Comparison of ENCODE assay signal across 14 cellular contexts in genomic region chr3:141458937-141459510, GRCh38. TPM values are rescaled to one million over a fixed set of nuclear protein-coding genes. Genes with fewer than 3 reads are reported as not detected.
DNase-seq lines count a peak whose midpoint lies in the region; ATAC-seq, FAIRE-seq and TF ChIP-seq lines count a peak whose summit lies in the region.
"Had no signal": no experiment of that assay in that cellular context is flagged by ENCODE, and none has a peak within 500 bp of the region (broad histone marks: within the 10 kb centered on the region; RNA-seq: fewer than 3 reads in every experiment).

No MANE protein-coding gene starts in this region.

- no peak overlapping the region for H3K4me2 ChIP-seq in astrocyte (ENCODE audit: low read length)
- no peak overlapping the region for H3K4me2 ChIP-seq in neuronal stem cell (ENCODE audit: insufficient read depth, low read length, poor library complexity, severe bottlenecking)
- H3K4me2 ChIP-seq: GM23338 had no signal

- peaks cover 1% of the 10 kb centered on the region for H3K36me3 Mint-ChIP-seq in activated CD8-positive, alpha-beta T cell treated with anti-CD3 and anti-CD28 coated beads, Interleukin-2, amount 10 ng/mL, durations not matched to agents 7 days and 5 days (ENCODE audit: low read depth)
- H3K36me3 Mint-ChIP-seq in activated CD8-positive, alpha-beta T cell treated with anti-CD3 and anti-CD28 coated beads for 36 hours (ENCODE audit: low read depth): peaks cover 2% of the 10 kb centered on the region
- H3K36me3 Mint-ChIP-seq in HFFc6 (ENCODE audit: low read depth) (peaks cover 7% of the 10 kb centered on the region; the same call in 1 of the 2 replicates), astrocyte (ENCODE audit: low read depth, unreplicated experiment) (peaks cover 3% of the 10 kb centered on the region)

- no peak overlapping the region for H4K91ac ChIP-seq in neuronal stem cell (ENCODE audit: low read depth, low read length, poor library complexity)

- H3K4me3 ChIP-seq in astrocyte (ENCODE audit: insufficient read depth, low read depth, low read length): no peak overlapping the region
- no peak overlapping the region for H3K4me3 ChIP-seq in neuronal stem cell (ENCODE audit: low read length in 2 of 2)
- H3K4me3 ChIP-seq: GM23338 had no signal

- H3K9me3 Mint-ChIP-seq in activated CD8-positive, alpha-beta T cell treated with anti-CD3 and anti-CD28 coated beads, Interleukin-2, amount 10 ng/mL, durations not matched to agents 7 days and 5 days (ENCODE audit: insufficient read depth): peaks cover 1% of the 10 kb centered on the region
- peaks cover 3% of the 10 kb centered on the region for H3K9me3 Mint-ChIP-seq in activated CD8-positive, alpha-beta T cell treated with anti-CD3 and anti-CD28 coated beads for 36 hours
- H3K9me3 Mint-ChIP-seq in HFFc6 (no peaks in the 10 kb centered on the region), astrocyte (ENCODE audit: unreplicated experiment) (no peaks in the 10 kb centered on the region)
- H3K9me3 Mint-ChIP-seq: CD4-positive, alpha-beta T cell had no signal

- no peaks in the 10 kb centered on the region for H3K27me3 Mint-ChIP-seq in activated CD8-positive, alpha-beta T cell treated with anti-CD3 and anti-CD28 coated beads, Interleukin-2, amount 10 ng/mL, durations not matched to agents 7 days and 5 days (ENCODE audit: low read depth)
- no peaks in the 10 kb centered on the region for H3K27me3 Mint-ChIP-seq in activated CD8-positive, alpha-beta T cell treated with anti-CD3 and anti-CD28 coated beads for 36 hours
- H3K27me3 Mint-ChIP-seq in HFFc6 (ENCODE audit: insufficient read depth) (peaks cover 4% of the 10 kb centered on the region), astrocyte (ENCODE audit: low read depth, unreplicated experiment) (no peaks in the 10 kb centered on the region)
- H3K27me3 Mint-ChIP-seq: CD4-positive, alpha-beta T cell had no signal

- H2AFZ ChIP-seq in astrocyte (ENCODE audit: low read depth, low read length) (no peak overlapping the region), neuronal stem cell (ENCODE audit: low read length) (peak overlapping the region; percentile 32)

- WGBS in neuronal stem cell (ENCODE audit: extremely low coverage in 2 of 2, insufficient read length in 2 of 2, insufficient replicate concordance in 1 of 2), 2 donors: no CpG with 5 or more reads among the region's 7 CpGs

- H3K27ac ChIP-seq in astrocyte (ENCODE audit: low read depth, low read length): no peak overlapping the region
- H3K27ac ChIP-seq in neuronal stem cell (replicated peaks; ENCODE audit: low read length): no peak overlapping the region

- H3K4me1 ChIP-seq in astrocyte (ENCODE audit: insufficient read depth, low read length) (peaks cover 14% of the 10 kb centered on the region), neuronal stem cell (ENCODE audit: control insufficient read depth in 2 of 2, insufficient read depth in 1 of 2, low read depth in 1 of 2, low read length in 2 of 2) (peaks cover 0 to 1% of the 10 kb centered on the region in 2 donors)

- H3K36me3 ChIP-seq in astrocyte (ENCODE audit: insufficient read depth, low read length): no peaks in the 10 kb centered on the region
- H3K36me3 ChIP-seq in neuronal stem cell (replicated peaks in 1 of 2; ENCODE audit: control insufficient read depth in 2 of 2, insufficient read depth in 2 of 2, low read length in 2 of 2): no peaks in the 10 kb centered on the region

- H3K4ac ChIP-seq in neuronal stem cell (ENCODE audit: low read length): no peak overlapping the region

- H3K18ac ChIP-seq in neuronal stem cell (ENCODE audit: low read length): no peak overlapping the region

- no peaks in the 10 kb centered on the region for H4K20me1 ChIP-seq in astrocyte (ENCODE audit: insufficient read depth, low read length)

- no peak overlapping the region for H2BK120ac ChIP-seq in neuronal stem cell (ENCODE audit: low read depth, low read length)

- FAIRE-seq in astrocyte (lab: Jason Lieb, UNC): no peak

- no peak for ATAC-seq in activated CD8-positive, alpha-beta T cell treated with anti-CD3 and anti-CD28 coated beads, Interleukin-2, amount 10 ng/mL, durations not matched to agents 7 days and 5 days
- no peak for ATAC-seq in activated CD8-positive, alpha-beta T cell treated with anti-CD3 and anti-CD28 coated beads for 36 hours
- ATAC-seq in HG02938 (IDR thresholded peaks at IDR 0.05; ENCODE audit: unreplicated experiment): no peak
- ATAC-seq: GM23338 had no signal

- H4K8ac ChIP-seq in neuronal stem cell (ENCODE audit: low read depth, low read length): no peak overlapping the region

- intact Hi-C loops in activated CD8-positive, alpha-beta T cell treated with anti-CD3 and anti-CD28 coated beads for 36 hours (cut with micrococcal nuclease): no loop called here

- no peaks in the 10 kb centered on the region for H3K9me3 ChIP-seq in astrocyte (ENCODE audit: insufficient read depth, low read depth, low read length)
- no peaks in the 10 kb centered on the region for H3K9me3 ChIP-seq in neuronal stem cell (replicated peaks in 1 of 2; ENCODE audit: control insufficient read depth in 2 of 2, insufficient read depth in 1 of 2, low read depth in 1 of 2, low read length in 2 of 2)

- no peak overlapping the region for H3K27ac Mint-ChIP-seq in activated CD8-positive, alpha-beta T cell treated with anti-CD3 and anti-CD28 coated beads, Interleukin-2, amount 10 ng/mL, durations not matched to agents 7 days and 5 days
- H3K27ac Mint-ChIP-seq in activated CD8-positive, alpha-beta T cell treated with anti-CD3 and anti-CD28 coated beads for 36 hours: no peak overlapping the region
- H3K27ac Mint-ChIP-seq in HFFc6 (peak overlapping the region; percentile 48), astrocyte (ENCODE audit: unreplicated experiment) (peak overlapping the region; percentile 41)
- H3K27ac Mint-ChIP-seq: CD4-positive, alpha-beta T cell; GM23338 had no signal

- TF ChIP-seq CTCF in activated CD8-positive, alpha-beta T cell treated with anti-CD3 and anti-CD28 coated beads for 36 hours (IDR thresholded peaks at IDR 0.05): no peak
- TF ChIP-seq CTCF in HFFc6 (IDR thresholded peaks at IDR 0.05) (no peak), astrocyte (IDR thresholded peaks at IDR 0.05; ENCODE audit: insufficient read depth, low read depth, low read length) (no peak)

- H2BK15ac ChIP-seq in neuronal stem cell (ENCODE audit: low read length): no peak overlapping the region

- CTCF ChIA-PET in activated CD8-positive, alpha-beta T cell treated with anti-CD3 and anti-CD28 coated beads, Interleukin-2, amount 10 ng/mL, durations not matched to agents 7 days and 5 days (lab: Charles Lee): interaction anchor here (0.7 to 11.4 kb wide), 26 partner anchors 10 to 419 kb away, joined by 3 to 267 read pairs (median 7); no protein-coding TSS in a partner anchor
- CTCF ChIA-PET in activated CD8-positive, alpha-beta T cell treated with anti-CD3 and anti-CD28 coated beads for 36 hours (lab: Charles Lee): interaction anchor here (0.6 to 11.5 kb wide), 24 partner anchors 9 to 190 kb away, joined by 3 to 418 read pairs (median 4); no protein-coding TSS in a partner anchor

- H3K9ac ChIP-seq in astrocyte (ENCODE audit: low read length) (no peak overlapping the region), neuronal stem cell (ENCODE audit: low read depth, low read length, poor library complexity) (no peak overlapping the region)

- no peak overlapping the region for H3K14ac ChIP-seq in neuronal stem cell (ENCODE audit: low read length)

- H3K79me2 ChIP-seq in astrocyte (ENCODE audit: insufficient read depth, low read length): no peaks in the 10 kb centered on the region

- no peak overlapping the region for H2BK5ac ChIP-seq in neuronal stem cell (ENCODE audit: low read length)

- POLR2A ChIA-PET in activated CD8-positive, alpha-beta T cell treated with anti-CD3 and anti-CD28 coated beads, Interleukin-2, amount 10 ng/mL, durations not matched to agents 7 days and 5 days (lab: Charles Lee): interaction anchor here (0.5 to 1.1 kb wide), 2 partner anchors 101 to 128 kb away, joined by 3 read pairs; no protein-coding TSS in a partner anchor
- POLR2A ChIA-PET in activated CD8-positive, alpha-beta T cell treated with anti-CD3 and anti-CD28 coated beads for 36 hours (lab: Charles Lee): interaction anchor here (1.6 kb wide), 1 partner anchor 99 kb away, joined by 4 read pairs; no protein-coding TSS in a partner anchor

- H3K4me3 Mint-ChIP-seq in activated CD8-positive, alpha-beta T cell treated with anti-CD3 and anti-CD28 coated beads, Interleukin-2, amount 10 ng/mL, durations not matched to agents 7 days and 5 days: no peak overlapping the region
- no peak overlapping the region for H3K4me3 Mint-ChIP-seq in activated CD8-positive, alpha-beta T cell treated with anti-CD3 and anti-CD28 coated beads for 36 hours
- no peak overlapping the region for H3K4me3 Mint-ChIP-seq in HFFc6
- no peak overlapping the region for H3K4me3 Mint-ChIP-seq in astrocyte (ENCODE audit: unreplicated experiment)
- H3K4me3 Mint-ChIP-seq: CD4-positive, alpha-beta T cell; GM23338 had no signal

- H3K4me1 Mint-ChIP-seq in activated CD8-positive, alpha-beta T cell treated with anti-CD3 and anti-CD28 coated beads, Interleukin-2, amount 10 ng/mL, durations not matched to agents 7 days and 5 days (ENCODE audit: low read depth): peaks cover 28% of the 10 kb centered on the region
- peaks cover 18% of the 10 kb centered on the region for H3K4me1 Mint-ChIP-seq in activated CD8-positive, alpha-beta T cell treated with anti-CD3 and anti-CD28 coated beads for 36 hours (ENCODE audit: low read depth)
- H3K4me1 Mint-ChIP-seq in HFFc6 (ENCODE audit: low read depth) (peaks cover 62% of the 10 kb centered on the region), astrocyte (ENCODE audit: low read depth, unreplicated experiment) (peaks cover 24% of the 10 kb centered on the region)

- H2BK12ac ChIP-seq in neuronal stem cell (ENCODE audit: low read length): no peak overlapping the region

- no peaks in the 10 kb centered on the region for H3K27me3 ChIP-seq in astrocyte (ENCODE audit: insufficient read depth, low read length)
- H3K27me3 ChIP-seq in neuronal stem cell (ENCODE audit: control insufficient read depth in 3 of 3, insufficient read depth in 3 of 3, low read depth in 1 of 3, low read length in 3 of 3): peaks cover 0 to 2% (median 0%) of the 10 kb centered on the region in 3 experiments

- peak; percentile 10 for DNase-seq in activated CD8-positive, alpha-beta T cell treated with anti-CD3 and anti-CD28 coated beads, Interleukin-2, amount 10 ng/mL, durations not matched to agents 7 days and 5 days
- no peak for DNase-seq in activated CD8-positive, alpha-beta T cell treated with anti-CD3 and anti-CD28 coated beads for 36 hours
- DNase-seq in HFFc6 (no peak), astrocyte (ENCODE audit: low read depth) (no peak), neuronal stem cell (ENCODE audit: low spot score) (no peak)
- DNase-seq in effector CD8-positive, alpha-beta T cell (lab: John Stamatoyannopoulos, UW): no peak
- DNase-seq: ACHN; C1 segment of cervical spinal cord; Calu3; CD4-positive, alpha-beta T cell; DMS 273 treated with DMSO at 0.1 percent for 48 hours; H7 had no signal

- H3K79me1 ChIP-seq in neuronal stem cell (ENCODE audit: low read depth, low read length): no peaks in the 10 kb centered on the region

- H3K23ac ChIP-seq in neuronal stem cell (ENCODE audit: low read depth, low read length, poor library complexity): no peak overlapping the region

- H2AK5ac ChIP-seq in neuronal stem cell (ENCODE audit: low read depth, low read length): no peak overlapping the region

RNA-seq across cellular contexts. Expression of gene RASA2, which starts 27.8 kb away (rescaled TPM):
- 10 to 100 TPM; 56.8 to 60.2 TPM for total RNA-seq in activated CD8-positive, alpha-beta T cell treated with anti-CD3 and anti-CD28 coated beads, Interleukin-2, amount 10 ng/mL, durations not matched to agents 7 days and 5 days
- 10 to 100 TPM; 35.4 to 41.5 TPM for total RNA-seq in activated CD8-positive, alpha-beta T cell treated with anti-CD3 and anti-CD28 coated beads for 36 hours
- total RNA-seq in HFFc6 (2021; fragmentation: NEBNext Ultra II Directional; extraction: Animal tissue kit (Norgen Biotek cat#: 25700)): 10 to 100 TPM; 12.6 to 17.7 (median 14.5) TPM
- 14.3 and 19.0 TPM in 2 replicates for total RNA-seq in astrocyte
- polyA plus RNA-seq in neuronal stem cell (2013, experiment 1 of 2): 13.3 TPM
- polyA plus RNA-seq in neuronal stem cell (2013, experiment 2 of 2): 14.7 TPM

Comparison
In these comparisons a context has a peak if more than half of its experiments do, and no peak if none do; other contexts are left out.
1. H3K27ac Mint-ChIP-seq: peak in HFFc6 (single experiment) and astrocyte (single experiment); none in activated CD8-positive, alpha-beta T cell treated with anti-CD3 and anti-CD28 coated beads, Interleukin-2, amount 10 ng/mL, durations not matched to agents 7 days and 5 days (single experiment) and activated CD8-positive, alpha-beta T cell treated with anti-CD3 and anti-CD28 coated beads for 36 hours (single experiment).